Comparison of ENCODE assay signal across 1 cellular context in genomic region chr9:5624655-5625054, GRCh38.
TF ChIP-seq lines count a peak whose summit lies in the region.

No MANE protein-coding gene starts in this region.

TF ChIP-seq in WTC11, 78 proteins besides CTCF, POLR2A, EP300 and RAD21 (continued from another document):
- TF ChIP-seq MAX (CRISPR knock-in tag; IDR thresholded peaks at IDR 0.05) (no peak), ZNF219 (CRISPR knock-in tag; IDR thresholded peaks at IDR 0.05; ENCODE audit: borderline replicate concordance) (no peak), NFYB (CRISPR knock-in tag; conservative IDR thresholded peaks at IDR 0.05; ENCODE audit: low read depth) (no peak), ZSCAN18 (CRISPR knock-in tag; IDR thresholded peaks at IDR 0.05) (no peak), KAT7 (CRISPR knock-in tag; IDR thresholded peaks at IDR 0.05; ENCODE audit: borderline replicate concordance) (no peak), PRRX2 (CRISPR knock-in tag; IDR thresholded peaks at IDR 0.05) (no peak), FOXJ3 (CRISPR knock-in tag; IDR thresholded peaks at IDR 0.05; ENCODE audit: borderline replicate concordance) (no peak), JUN (CRISPR knock-in tag; IDR thresholded peaks at IDR 0.05) (no peak), MYBL2 (CRISPR knock-in tag; IDR thresholded peaks at IDR 0.05) (no peak), ZNF416 (CRISPR knock-in tag; IDR thresholded peaks at IDR 0.05) (no peak), FOXK1 (CRISPR knock-in tag; IDR thresholded peaks at IDR 0.05) (no peak)
